ENCODE assay signal across 8 cellular contexts in the genomic region with DNA sequence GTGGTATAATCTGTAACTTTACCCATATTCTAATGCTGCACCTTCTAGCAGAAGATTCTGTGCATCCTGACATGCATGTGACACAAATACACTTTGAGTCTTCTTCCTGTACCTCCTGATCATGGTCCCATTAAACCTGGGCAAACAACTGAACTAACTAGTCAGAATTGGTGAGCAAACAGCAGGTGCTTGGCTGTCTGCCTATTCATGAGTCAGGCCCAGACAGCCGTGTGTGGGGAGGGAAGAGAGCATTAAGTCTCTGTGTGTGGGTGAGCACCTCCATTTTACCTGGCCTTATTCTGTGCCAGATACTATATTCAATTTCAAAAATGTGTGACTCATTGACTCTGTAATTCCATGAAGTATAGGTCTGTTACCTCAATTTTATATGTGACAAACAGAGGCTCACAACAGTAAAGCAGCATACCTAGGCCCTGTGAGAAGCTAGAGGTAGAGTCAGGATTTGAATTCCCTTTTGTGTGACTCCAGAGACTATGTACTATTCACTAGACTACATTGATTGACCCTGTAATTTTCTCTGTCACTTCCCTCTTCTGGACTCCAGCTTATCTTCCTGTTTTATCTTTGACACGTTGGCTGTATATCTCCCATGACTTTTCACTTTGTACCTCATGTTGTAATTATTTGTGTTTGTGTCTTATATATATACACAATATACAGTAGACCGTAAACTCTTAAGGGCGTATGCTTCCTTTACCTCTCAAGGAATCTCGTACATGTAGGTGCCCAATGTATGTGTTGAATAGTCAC. TPM values are rescaled to one million over a fixed set of nuclear protein-coding genes. Genes with fewer than 3 reads are reported as not detected.
DNase-seq lines count a peak whose midpoint lies in the region; ATAC-seq and TF ChIP-seq lines count a peak whose summit lies in the region.

No MANE protein-coding gene starts in this region.

- H3K4me3 Mint-ChIP-seq in HFFc6 (no peak overlapping the region), endothelial cell (ENCODE audit: unreplicated experiment) (no peak overlapping the region)

- no peak for TF ChIP-seq CTCF in HFFc6 (IDR thresholded peaks at IDR 0.05)
- no peak for TF ChIP-seq CTCF in fibroblast of villous mesenchyme (IDR thresholded peaks at IDR 0.05; ENCODE audit: insufficient read depth, low read depth, low read length)
- TF ChIP-seq CTCF in endothelial cell (IDR thresholded peaks at IDR 0.05; ENCODE audit: unreplicated experiment), result no peak

- peaks cover 12% of the 10 kb centered on the region for H3K9me3 Mint-ChIP-seq in HFFc6
- H3K9me3 Mint-ChIP-seq in endothelial cell (ENCODE audit: unreplicated experiment), result no peaks in the 10 kb centered on the region

- H3K27ac Mint-ChIP-seq in HFFc6, result no peak overlapping the region
- H3K27ac Mint-ChIP-seq in endothelial cell (ENCODE audit: unreplicated experiment), result no peak overlapping the region

- no peak overlapping the region for H3K4me3 ChIP-seq in fibroblast of villous mesenchyme (ENCODE audit: low read depth, low read length)

- H3K4me1 Mint-ChIP-seq in HFFc6 (ENCODE audit: low read depth) (peaks cover 32% of the 10 kb centered on the region), endothelial cell (ENCODE audit: unreplicated experiment) (peaks cover 40% of the 10 kb centered on the region)

- ATAC-seq in GM21737 (IDR thresholded peaks at IDR 0.05; ENCODE audit: unreplicated experiment), result no peak
- ATAC-seq in GM19351 (IDR thresholded peaks at IDR 0.05; ENCODE audit: unreplicated experiment), result no peak

- H3K27me3 Mint-ChIP-seq in HFFc6 (ENCODE audit: insufficient read depth) (no peaks in the 10 kb centered on the region), endothelial cell (ENCODE audit: unreplicated experiment) (no peaks in the 10 kb centered on the region)

- DNase-seq in HFFc6, result peak; percentile 25
- peak; percentile 95 for DNase-seq in NCI-H510A treated with DMSO at 0.1 percent for 48 hours (lab: John Stamatoyannopoulos, UW)
- peak; percentile 50 for DNase-seq in activated T-cell treated with anti-CD3 and anti-CD28 coated beads for 1 hour (ENCODE audit: low read depth)
- peak; percentile 48 for DNase-seq in fibroblast of villous mesenchyme (ENCODE audit: low read depth)
- DNase-seq in stimulated activated CD4-positive, alpha-beta T cell treated with anti-CD3 and anti-CD28 coated beads, Interleukin-12 subunit alpha, Interleukin-12 subunit beta, amount 100 ng/mL, for 4 hours, result peak; percentile 65
- no peak for DNase-seq in endothelial cell (ENCODE audit: low spot score)

- H3K36me3 Mint-ChIP-seq in HFFc6 (ENCODE audit: low read depth) (peaks cover 22% of the 10 kb centered on the region), endothelial cell (ENCODE audit: low read depth, unreplicated experiment) (peaks cover 36% of the 10 kb centered on the region)

RNA-seq across cellular contexts. Expression of gene SUSD6, which starts 32.2 kb away (rescaled TPM):
- total RNA-seq in HFFc6 (2021; fragmentation: NEBNext Ultra II Directional; extraction: Animal tissue kit (Norgen Biotek cat#: 25700)), result 10 to 100 TPM; 15.8 to 21.8 (median 17.9) TPM
- 11.9 and 12.5 TPM in 2 replicates for total RNA-seq in fibroblast of villous mesenchyme
- 71.5 TPM for total RNA-seq in endothelial cell (ENCODE audit: unreplicated experiment)
